Comparison of ENCODE assay signal across 8 cellular contexts in genomic region chr2:65300134-65300771, GRCh38.
DNase-seq lines count a peak whose midpoint lies in the region; ATAC-seq and TF ChIP-seq lines count a peak whose summit lies in the region.

No MANE protein-coding gene starts in this region.

- WGBS in transverse colon (ENCODE audit: low coverage in 1 of 2), 2 donors: 39% methylated on average over 16 of the region's 16 CpGs; no CpG with 5 or more reads in 1 of the 2 donors

- H3K4me1 Mint-ChIP-seq in T-helper 2 cell treated with Interferon-gamma antibody and Interleukin-4, amounts not matched to agents 5 μg/mL and 100 μg/mL, for 36 hours (ENCODE audit: low read depth): peaks cover 42% of the 10 kb centered on the region

- peak; percentile 64 for TF ChIP-seq EP300 in transverse colon (IDR thresholded peaks at IDR 0.05; ENCODE audit: low read depth)

- no peaks in the 10 kb centered on the region for H3K36me3 Mint-ChIP-seq in T-helper 2 cell treated with Interferon-gamma antibody and Interleukin-4, amounts not matched to agents 5 μg/mL and 100 μg/mL, for 36 hours (ENCODE audit: low read depth)

- H3K9me3 ChIP-seq in breast epithelium (no peaks in the 10 kb centered on the region), lower lobe of right lung (no peaks in the 10 kb centered on the region), transverse colon (no peaks in the 10 kb centered on the region)

- H3K27me3 ChIP-seq in breast epithelium: no peaks in the 10 kb centered on the region
- H3K27me3 ChIP-seq in lower lobe of right lung (ENCODE audit: low read depth): no peaks in the 10 kb centered on the region
- H3K27me3 ChIP-seq in transverse colon: no peaks in the 10 kb centered on the region

- intact Hi-C loops in breast epithelium (cut with DNase I; ENCODE audit: low total_unique reads): loop anchor here (10.0 kb wide), 1 partner anchor 135 kb away; the partner anchor contains the start of gene SPRED2
- intact Hi-C loops in lower lobe of right lung (cut with DNase I): no loop called here
- intact Hi-C loops in transverse colon (cut with DNase I; ENCODE audit: low total_unique reads): no loop called here

- H3K36me3 ChIP-seq in breast epithelium (no peaks in the 10 kb centered on the region), lower lobe of right lung (no peaks in the 10 kb centered on the region), transverse colon (no peaks in the 10 kb centered on the region)

- peak; percentile 60 to 71 for ATAC-seq in lower lobe of right lung
- no peak for ATAC-seq in GM21576 (IDR thresholded peaks at IDR 0.05; ENCODE audit: unreplicated experiment)

- no peaks in the 10 kb centered on the region for H3K9me3 Mint-ChIP-seq in T-helper 2 cell treated with Interferon-gamma antibody and Interleukin-4, amounts not matched to agents 5 μg/mL and 100 μg/mL, for 36 hours

- H3K27me3 Mint-ChIP-seq in T-helper 2 cell treated with Interferon-gamma antibody and Interleukin-4, amounts not matched to agents 5 μg/mL and 100 μg/mL, for 36 hours (ENCODE audit: low read depth): peaks cover 20% of the 10 kb centered on the region

- TF ChIP-seq POLR2A in breast epithelium (IDR thresholded peaks at IDR 0.05): no peak
- no peak for TF ChIP-seq POLR2A in transverse colon (IDR thresholded peaks at IDR 0.05)

- H3K4me3 Mint-ChIP-seq in T-helper 2 cell treated with Interferon-gamma antibody and Interleukin-4, amounts not matched to agents 5 μg/mL and 100 μg/mL, for 36 hours: peak overlapping the region; percentile 79

- peaks cover 10 to 21% of the 10 kb centered on the region in 2 donors for H3K4me1 ChIP-seq in breast epithelium
- H3K4me1 ChIP-seq in lower lobe of right lung: peaks cover 34% of the 10 kb centered on the region
- H3K4me1 ChIP-seq in transverse colon: peaks cover 4 to 26% (median 10%) of the 10 kb centered on the region in 4 donors

- DNase-seq in T-helper 2 cell treated with Interferon-gamma antibody and Interleukin-4, amounts not matched to agents 5 μg/mL and 100 μg/mL, for 36 hours (ENCODE audit: low spot score): no peak
- DNase-seq in T-helper 2 cell (no peak), breast epithelium (ENCODE audit: low spot score in 2 of 2) (peak; percentile 76 to 78), lower lobe of right lung (peak; percentile 67), transverse colon (peak; percentile 49), NCI-H446 treated with DMSO at 0.1 percent for 48 hours (lab: John Stamatoyannopoulos, UW) (no peak), Kasumi-1 (lab: John Stamatoyannopoulos, UW) (no peak)

- peak overlapping the region in 1 of 3 donors; percentile 28 for H3K4me3 ChIP-seq in breast epithelium
- H3K4me3 ChIP-seq in lower lobe of right lung: peak overlapping the region; percentile 19
- H3K4me3 ChIP-seq in transverse colon: no peak overlapping the region

- in situ Hi-C loops in transverse colon (cut with MboI; ENCODE audit: low pct_ligation_motif_present in 1 of 4, low pct_unique_long_range_greater_than_20kb in 1 of 4, low sequenced_read_pairs in 3 of 4): no loop called here

- peak overlapping the region; percentile 57 to 91 for H3K27ac ChIP-seq in breast epithelium
- peak overlapping the region; percentile 73 for H3K27ac ChIP-seq in lower lobe of right lung
- peak overlapping the region; percentile 60 to 65 (median 61) for H3K27ac ChIP-seq in transverse colon

- peak overlapping the region; percentile 89 for H3K27ac Mint-ChIP-seq in T-helper 2 cell treated with Interferon-gamma antibody and Interleukin-4, amounts not matched to agents 5 μg/mL and 100 μg/mL, for 36 hours

- TF ChIP-seq CTCF in breast epithelium (IDR thresholded peaks at IDR 0.05) (no peak), lower lobe of right lung (IDR thresholded peaks at IDR 0.05) (no peak), transverse colon (IDR thresholded peaks at IDR 0.05) (no peak)

Comparison
In these comparisons a context has a peak if more than half of its experiments do, and no peak if none do; other contexts are left out.
1. DNase-seq: peak in breast epithelium (2 of 2), lower lobe of right lung (single experiment) and transverse colon (single experiment); none in T-helper 2 cell treated with Interferon-gamma antibody and Interleukin-4, amounts not matched to agents 5 μg/mL and 100 μg/mL, for 36 hours (single experiment), T-helper 2 cell (0 of 5), NCI-H446 treated with DMSO at 0.1 percent for 48 hours (single experiment) and Kasumi-1 (0 of 2).
2. Peak in every context shown above with its lines, with median percentiles within 50 percentile points of each other: H3K27ac ChIP-seq.